Comparison of ENCODE assay signal across 10 cellular contexts in the genomic region with DNA sequence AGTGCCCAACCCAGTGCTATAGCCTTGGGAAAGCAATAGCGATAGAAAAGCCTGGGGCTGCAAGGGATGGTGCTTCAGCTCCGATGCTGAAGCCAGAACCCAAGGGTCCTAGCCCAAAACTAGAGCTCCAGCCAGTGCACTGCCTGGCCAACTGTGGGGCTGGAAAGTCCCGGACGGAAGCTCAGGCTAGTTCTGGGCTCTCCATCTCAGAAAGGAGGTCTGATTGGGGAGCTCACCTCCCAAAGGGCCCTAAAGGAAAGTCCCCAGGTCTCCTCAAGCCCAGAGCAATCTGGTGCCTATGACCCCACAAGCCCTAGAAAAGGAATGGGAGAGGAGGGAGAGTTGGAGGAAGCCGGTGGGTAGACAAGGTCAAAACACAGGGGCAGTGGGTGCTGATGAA.
"Had no signal": no experiment of that assay in that cellular context is flagged by ENCODE, and none has a peak within 500 bp of the region (broad histone marks: within the 10 kb centered on the region; RNA-seq: fewer than 3 reads in every experiment).

No MANE protein-coding gene starts in this region.

- DNase-seq: activated CD4-positive, alpha-beta memory T cell treated with anti-CD3 and anti-CD28 coated beads for 36 hours; activated CD8-positive, alpha-beta memory T cell treated with anti-CD3 and anti-CD28 coated beads, Interleukin-2, amount 10 ng/mL, durations not matched to agents 7 days and 5 days; activated naive CD4-positive, alpha-beta T cell treated with anti-CD3 and anti-CD28 coated beads, Interleukin-2, amount 50 U/mL, for 16 hours; activated T-cell treated with anti-CD3 and anti-CD28 coated beads, Interleukin-2, amount 50 U/mL, for 1 hour; foreskin melanocyte; head of caudate nucleus; immature natural killer cell; retina; stimulated activated naive B cell treated with anti-CD40 and anti-IgM and Interleukin-4, amounts not matched to agents 10 μg/mL and 1 μg/mL and 100 μg/mL, for 72 hours; tibial artery had no signal

- H3K4me3 ChIP-seq: tibial artery had no signal

- H3K9me3 Mint-ChIP-seq: activated CD4-positive, alpha-beta memory T cell treated with anti-CD3 and anti-CD28 coated beads for 36 hours; immature natural killer cell; stimulated activated naive B cell treated with anti-CD40 and anti-IgM and Interleukin-4, amounts not matched to agents 10 μg/mL and 1 μg/mL and 100 μg/mL, for 72 hours had no signal

- H3K36me3 Mint-ChIP-seq: activated CD4-positive, alpha-beta memory T cell treated with anti-CD3 and anti-CD28 coated beads for 36 hours; activated CD8-positive, alpha-beta memory T cell treated with anti-CD3 and anti-CD28 coated beads, Interleukin-2, amount 10 ng/mL, durations not matched to agents 7 days and 5 days; immature natural killer cell; stimulated activated naive B cell treated with anti-CD40 and anti-IgM and Interleukin-4, amounts not matched to agents 10 μg/mL and 1 μg/mL and 100 μg/mL, for 72 hours had no signal

- H3K4me3 Mint-ChIP-seq: activated CD4-positive, alpha-beta memory T cell treated with anti-CD3 and anti-CD28 coated beads for 36 hours; activated CD8-positive, alpha-beta memory T cell treated with anti-CD3 and anti-CD28 coated beads, Interleukin-2, amount 10 ng/mL, durations not matched to agents 7 days and 5 days; immature natural killer cell; stimulated activated naive B cell treated with anti-CD40 and anti-IgM and Interleukin-4, amounts not matched to agents 10 μg/mL and 1 μg/mL and 100 μg/mL, for 72 hours had no signal

- H3K27ac Mint-ChIP-seq: activated CD4-positive, alpha-beta memory T cell treated with anti-CD3 and anti-CD28 coated beads for 36 hours; activated CD8-positive, alpha-beta memory T cell treated with anti-CD3 and anti-CD28 coated beads, Interleukin-2, amount 10 ng/mL, durations not matched to agents 7 days and 5 days; immature natural killer cell; stimulated activated naive B cell treated with anti-CD40 and anti-IgM and Interleukin-4, amounts not matched to agents 10 μg/mL and 1 μg/mL and 100 μg/mL, for 72 hours had no signal
